ENCODE assay signal across 11 cellular contexts in genomic region chr22:30392661-30393321, GRCh38. TPM values are rescaled to one million over a fixed set of nuclear protein-coding genes. Genes with fewer than 3 reads are reported as not detected.
DNase-seq lines count a peak whose midpoint lies in the region; ATAC-seq and TF ChIP-seq lines count a peak whose summit lies in the region.
"Had no signal": no experiment of that assay in that cellular context is flagged by ENCODE, and none has a peak within 500 bp of the region (broad histone marks: within the 10 kb centered on the region; RNA-seq: fewer than 3 reads in every experiment).

No MANE protein-coding gene starts in this region.

- no peaks in the 10 kb centered on the region for H3K36me3 Mint-ChIP-seq in T-helper 2 cell treated with Interferon-gamma antibody and Interleukin-4, amounts not matched to agents 5 μg/mL and 100 μg/mL, for 36 hours (ENCODE audit: low read depth)
- H3K36me3 Mint-ChIP-seq in stimulated activated naive B cell treated with anti-CD40 and anti-IgM and Interleukin-4, amounts not matched to agents 10 μg/mL and 1 μg/mL and 100 μg/mL, for 72 hours, result no peaks in the 10 kb centered on the region

- peaks cover 13% of the 10 kb centered on the region for H3K4me1 ChIP-seq in mucosa of descending colon (ENCODE audit: low read depth)

- H3K27me3 Mint-ChIP-seq in T-helper 2 cell treated with Interferon-gamma antibody and Interleukin-4, amounts not matched to agents 5 μg/mL and 100 μg/mL, for 36 hours (ENCODE audit: low read depth), result no peaks in the 10 kb centered on the region
- peaks cover 20 to 26% of the 10 kb centered on the region in 2 donors for H3K27me3 Mint-ChIP-seq in stimulated activated naive B cell treated with anti-CD40 and anti-IgM and Interleukin-4, amounts not matched to agents 10 μg/mL and 1 μg/mL and 100 μg/mL, for 72 hours

- H3K9me3 Mint-ChIP-seq in T-helper 2 cell treated with Interferon-gamma antibody and Interleukin-4, amounts not matched to agents 5 μg/mL and 100 μg/mL, for 36 hours, result no peaks in the 10 kb centered on the region
- no peaks in the 10 kb centered on the region for H3K9me3 Mint-ChIP-seq in stimulated activated naive B cell treated with anti-CD40 and anti-IgM and Interleukin-4, amounts not matched to agents 10 μg/mL and 1 μg/mL and 100 μg/mL, for 72 hours
- H3K9me3 Mint-ChIP-seq: neural crest cell had no signal

- TF ChIP-seq CTCF in mucosa of descending colon (IDR thresholded peaks at IDR 0.05), result no peak

- H3K4me3 ChIP-seq in mucosa of descending colon, result no peak overlapping the region
- H3K4me3 ChIP-seq: SJSA1 had no signal

- no peaks in the 10 kb centered on the region for H3K36me3 ChIP-seq in mucosa of descending colon (ENCODE audit: low read depth)
- H3K36me3 ChIP-seq: SJSA1 had no signal

- intact Hi-C loops in mucosa of descending colon (cut with DNase I, micrococcal nuclease), result loop anchor here in 1 of 2 donors (5.0 kb wide), 1 partner anchor 95 kb away; no protein-coding TSS in a partner anchor

- H3K27ac Mint-ChIP-seq in T-helper 2 cell treated with Interferon-gamma antibody and Interleukin-4, amounts not matched to agents 5 μg/mL and 100 μg/mL, for 36 hours, result peak overlapping the region; percentile 75
- H3K27ac Mint-ChIP-seq in stimulated activated naive B cell treated with anti-CD40 and anti-IgM and Interleukin-4, amounts not matched to agents 10 μg/mL and 1 μg/mL and 100 μg/mL, for 72 hours, result peak overlapping the region; percentile 25

- no peak for DNase-seq in T-helper 2 cell treated with Interferon-gamma antibody and Interleukin-4, amounts not matched to agents 5 μg/mL and 100 μg/mL, for 36 hours (ENCODE audit: low spot score)
- DNase-seq in T-helper 2 cell (no peak), NAMALWA (ENCODE audit: low spot score) (peak; percentile 38), ecto neural progenitor cell (ENCODE audit: low spot score) (peak; percentile 67), mucosa of descending colon (no peak)
- no peak for DNase-seq in stimulated activated naive B cell treated with anti-CD40 and anti-IgM and Interleukin-4, amounts not matched to agents 10 μg/mL and 1 μg/mL and 100 μg/mL, for 72 hours
- DNase-seq: stimulated activated CD4-positive, alpha-beta T cell treated with anti-CD3 and anti-CD28 coated beads, Interleukin-4, amount 100 ng/mL, for 4 hours had no signal

- ATAC-seq in stimulated activated naive B cell treated with anti-CD40 and anti-IgM and Interleukin-4, amounts not matched to agents 10 μg/mL and 1 μg/mL and 100 μg/mL, for 72 hours (replicated peaks), result no peak
- ATAC-seq in GM21381 (IDR thresholded peaks at IDR 0.05; ENCODE audit: unreplicated experiment) (no peak), mucosa of descending colon (no peak), GM21619 (IDR thresholded peaks at IDR 0.05; ENCODE audit: unreplicated experiment) (no peak)

- no peak overlapping the region for H3K4me3 Mint-ChIP-seq in T-helper 2 cell treated with Interferon-gamma antibody and Interleukin-4, amounts not matched to agents 5 μg/mL and 100 μg/mL, for 36 hours
- no peak overlapping the region for H3K4me3 Mint-ChIP-seq in stimulated activated naive B cell treated with anti-CD40 and anti-IgM and Interleukin-4, amounts not matched to agents 10 μg/mL and 1 μg/mL and 100 μg/mL, for 72 hours

- H3K4me1 Mint-ChIP-seq in T-helper 2 cell treated with Interferon-gamma antibody and Interleukin-4, amounts not matched to agents 5 μg/mL and 100 μg/mL, for 36 hours (ENCODE audit: low read depth), result peaks cover 36% of the 10 kb centered on the region
- peaks cover 30 to 50% of the 10 kb centered on the region in 2 donors for H3K4me1 Mint-ChIP-seq in stimulated activated naive B cell treated with anti-CD40 and anti-IgM and Interleukin-4, amounts not matched to agents 10 μg/mL and 1 μg/mL and 100 μg/mL, for 72 hours

- H3K9me3 ChIP-seq in mucosa of descending colon, result no peaks in the 10 kb centered on the region

RNA-seq across cellular contexts. Expression of gene SEC14L2, which starts 4.0 kb away (rescaled TPM):
- 1 to 10 TPM in 2 of 3 donors, under 1 TPM in 1; 0.67 to 4.0 (median 2.5) TPM for total RNA-seq in mucosa of descending colon

RNA-seq across cellular contexts. Expression of gene RNF215, which starts 5.6 kb away (rescaled TPM):
- total RNA-seq in mucosa of descending colon, result 10 to 100 TPM in 1 of 3 donors, 1 to 10 TPM in 2; 9.0 to 14.2 (median 9.1) TPM

RNA-seq across cellular contexts. Expression of gene MTFP1, which starts 32.8 kb away (rescaled TPM):
- 10 to 100 TPM; 14.0 to 26.0 (median 25.3) TPM for total RNA-seq in mucosa of descending colon

RNA-seq across cellular contexts. Expression of gene CCDC157, which starts 36.0 kb away (rescaled TPM):
- 1 to 10 TPM; 1.6 to 2.2 (median 1.8) TPM for total RNA-seq in mucosa of descending colon

RNA-seq across cellular contexts. Expression of gene SF3A1, which starts 36.1 kb away (rescaled TPM):
- total RNA-seq in mucosa of descending colon, result 100 to 1,000 TPM; 133 to 152 (median 151) TPM

Comparison
In these comparisons a context has a peak if more than half of its experiments do, and no peak if none do; other contexts are left out.
1. DNase-seq: peak in NAMALWA (single experiment) and ecto neural progenitor cell (single experiment); none in T-helper 2 cell treated with Interferon-gamma antibody and Interleukin-4, amounts not matched to agents 5 μg/mL and 100 μg/mL, for 36 hours (single experiment), T-helper 2 cell (0 of 5), stimulated activated naive B cell treated with anti-CD40 and anti-IgM and Interleukin-4, amounts not matched to agents 10 μg/mL and 1 μg/mL and 100 μg/mL, for 72 hours (single experiment) and mucosa of descending colon (0 of 3).